Comparison of ENCODE assay signal across 15 cellular contexts in genomic region chr4:1239141-1239948, GRCh38. TPM values are rescaled to one million over a fixed set of nuclear protein-coding genes. Genes with fewer than 3 reads are reported as not detected.
DNase-seq lines count a peak whose midpoint lies in the region; ATAC-seq and TF ChIP-seq lines count a peak whose summit lies in the region.
"Had no signal": no experiment of that assay in that cellular context is flagged by ENCODE, and none has a peak within 500 bp of the region (broad histone marks: within the 10 kb centered on the region; RNA-seq: fewer than 3 reads in every experiment).

No MANE protein-coding gene starts in this region.

- H3K27me3 ChIP-seq in adrenal gland, result no peaks in the 10 kb centered on the region
- H3K27me3 ChIP-seq: gastroesophageal sphincter had no signal

- no peak overlapping the region for H3K4me3 Mint-ChIP-seq in activated T-cell treated with anti-CD3 and anti-CD28 coated beads, Interleukin-2, amount 50 U/mL, for 24 hours
- no peak overlapping the region for H3K4me3 Mint-ChIP-seq in stimulated activated effector memory CD8-positive, alpha-beta T cell treated with anti-CD3 and anti-CD28 coated beads, Interleukin-12 subunit alpha, Interleukin-12 subunit beta, amount 100 ng/mL, for 72 hours
- H3K4me3 Mint-ChIP-seq: activated T-helper 17 cell treated with anti-CD3 and anti-CD28 coated beads, Interleukin-2, amount 50 U/mL, for 72 hours had no signal

- intact Hi-C loops in adrenal gland (cut with DNase I), result no loop called here
- intact Hi-C loops in mucosa of descending colon (cut with DNase I, micrococcal nuclease), result no loop called here

- peaks cover 68% of the 10 kb centered on the region for H3K36me3 Mint-ChIP-seq in activated T-cell treated with anti-CD3 and anti-CD28 coated beads, Interleukin-2, amount 50 U/mL, for 24 hours (ENCODE audit: low read depth)
- peaks cover 43% of the 10 kb centered on the region for H3K36me3 Mint-ChIP-seq in stimulated activated effector memory CD8-positive, alpha-beta T cell treated with anti-CD3 and anti-CD28 coated beads, Interleukin-12 subunit alpha, Interleukin-12 subunit beta, amount 100 ng/mL, for 72 hours

- H3K36me3 ChIP-seq in adrenal gland (replicated peaks in 1 of 2) (peaks cover 0 to 47% of the 10 kb centered on the region in 2 donors), mucosa of descending colon (ENCODE audit: low read depth) (no peaks in the 10 kb centered on the region)

- H3K9me3 ChIP-seq in adrenal gland (replicated peaks in 1 of 3), result no peaks in the 10 kb centered on the region
- no peaks in the 10 kb centered on the region for H3K9me3 ChIP-seq in mucosa of descending colon
- H3K9me3 ChIP-seq: A549, gastroesophageal sphincter had no signal

- no peak for DNase-seq in activated T-cell treated with anti-CD3 and anti-CD28 coated beads, Interleukin-2, amount 50 U/mL, for 24 hours
- no peak for DNase-seq in activated T-cell treated with anti-CD3 and anti-CD28 coated beads, Interleukin-2, amount 50 U/mL, for 48 hours
- DNase-seq in adrenal gland, result peak in 6 of 7 donors; percentile 14 to 37 (median 28)
- peak in 2 of 3 donors; percentile 16 to 48 for DNase-seq in mucosa of descending colon
- DNase-seq in stimulated activated effector memory CD8-positive, alpha-beta T cell treated with anti-CD3 and anti-CD28 coated beads, Interleukin-12 subunit alpha, Interleukin-12 subunit beta, amount 100 ng/mL, for 72 hours (ENCODE audit: low spot score in 2 of 2), result no peak
- DNase-seq in GDM1 (lab: John Stamatoyannopoulos, UW), result no peak
- no peak for DNase-seq in hypothalamus (lab: John Stamatoyannopoulos, UW)
- DNase-seq: activated CD4-positive, alpha-beta T cell treated with anti-CD3 and anti-CD28 coated beads for 48 hours; NCI-H1417 treated with DMSO at 0.1 percent for 48 hours; NCI-H510A treated with DMSO at 0.1 percent for 48 hours; OCI-M1 had no signal

- H3K4me1 Mint-ChIP-seq in activated T-cell treated with anti-CD3 and anti-CD28 coated beads, Interleukin-2, amount 50 U/mL, for 24 hours (ENCODE audit: low read depth), result peaks cover 24% of the 10 kb centered on the region
- peaks cover 26% of the 10 kb centered on the region for H3K4me1 Mint-ChIP-seq in stimulated activated effector memory CD8-positive, alpha-beta T cell treated with anti-CD3 and anti-CD28 coated beads, Interleukin-12 subunit alpha, Interleukin-12 subunit beta, amount 100 ng/mL, for 72 hours

- TF ChIP-seq POLR2A in adrenal gland (IDR thresholded peaks at IDR 0.05), result no peak

- peaks cover 0 to 37% of the 10 kb centered on the region in 2 donors for H3K4me1 ChIP-seq in adrenal gland (replicated peaks in 1 of 2)
- H3K4me1 ChIP-seq in mucosa of descending colon (ENCODE audit: low read depth), result peaks cover 27% of the 10 kb centered on the region
- H3K4me1 ChIP-seq: A549 had no signal

- no peak for TF ChIP-seq CTCF in adrenal gland (IDR thresholded peaks at IDR 0.05)
- TF ChIP-seq CTCF in mucosa of descending colon (IDR thresholded peaks at IDR 0.05), result no peak

- 76 to 85% (median 82%) methylated on average over 25 to 42 of the region's 43 CpGs for WGBS in adrenal gland, 4 donors

- peak overlapping the region; percentile 33 for H3K27ac Mint-ChIP-seq in activated T-cell treated with anti-CD3 and anti-CD28 coated beads, Interleukin-2, amount 50 U/mL, for 24 hours
- H3K27ac Mint-ChIP-seq in stimulated activated effector memory CD8-positive, alpha-beta T cell treated with anti-CD3 and anti-CD28 coated beads, Interleukin-12 subunit alpha, Interleukin-12 subunit beta, amount 100 ng/mL, for 72 hours, result peak overlapping the region; percentile 58
- H3K27ac Mint-ChIP-seq: activated T-helper 17 cell treated with anti-CD3 and anti-CD28 coated beads, Interleukin-2, amount 50 U/mL, for 72 hours had no signal

- H3K27ac ChIP-seq in adrenal gland, result peak overlapping the region in 1 of 5 donors; percentile 26
- H3K27ac ChIP-seq: A549, gastroesophageal sphincter had no signal

- H3K4me3 ChIP-seq in adrenal gland (no peak overlapping the region), mucosa of descending colon (no peak overlapping the region)
- H3K4me3 ChIP-seq: A549, gastroesophageal sphincter had no signal

- ATAC-seq in mucosa of descending colon, result no peak
- no peak for ATAC-seq in stimulated activated effector memory CD8-positive, alpha-beta T cell treated with anti-CD3 and anti-CD28 coated beads, Interleukin-12 subunit alpha, Interleukin-12 subunit beta, amount 100 ng/mL, for 72 hours
- no peak for ATAC-seq in GM18498 (IDR thresholded peaks at IDR 0.05; ENCODE audit: unreplicated experiment)
- ATAC-seq: A549; activated T-helper 17 cell treated with anti-CD3 and anti-CD28 coated beads, Interleukin-2, amount 50 U/mL, for 72 hours; gastroesophageal sphincter had no signal

- no peaks in the 10 kb centered on the region for H3K9me3 Mint-ChIP-seq in activated T-cell treated with anti-CD3 and anti-CD28 coated beads, Interleukin-2, amount 50 U/mL, for 24 hours
- H3K9me3 Mint-ChIP-seq in stimulated activated effector memory CD8-positive, alpha-beta T cell treated with anti-CD3 and anti-CD28 coated beads, Interleukin-12 subunit alpha, Interleukin-12 subunit beta, amount 100 ng/mL, for 72 hours, result no peaks in the 10 kb centered on the region
- H3K9me3 Mint-ChIP-seq: activated T-helper 17 cell treated with anti-CD3 and anti-CD28 coated beads, Interleukin-2, amount 50 U/mL, for 72 hours had no signal

- H3K27me3 Mint-ChIP-seq in activated T-cell treated with anti-CD3 and anti-CD28 coated beads, Interleukin-2, amount 50 U/mL, for 24 hours, result no peaks in the 10 kb centered on the region
- H3K27me3 Mint-ChIP-seq: activated T-helper 17 cell treated with anti-CD3 and anti-CD28 coated beads, Interleukin-2, amount 50 U/mL, for 72 hours had no signal

RNA-seq across cellular contexts. Expression of gene CTBP1, which starts 9.6 kb away (rescaled TPM):
- total RNA-seq in adrenal gland, result 100 to 1,000 TPM; 143 to 293 (median 169) TPM
- polyA plus RNA-seq in adrenal gland, result 100 to 1,000 TPM in 2 of 3 donors, 10 to 100 TPM in 1; 45.7 to 172 (median 145) TPM
- 100 to 1,000 TPM; 151 to 188 (median 168) TPM for total RNA-seq in mucosa of descending colon

RNA-seq across cellular contexts. Expression of gene MAEA, which starts 50.3 kb away (rescaled TPM):
- total RNA-seq in adrenal gland (10 to 100 TPM; 60.2 to 96.8 (median 79.2) TPM), mucosa of descending colon (100 to 1,000 TPM in 1 of 3 donors, 10 to 100 TPM in 2; 75.5 to 112 (median 98.4) TPM)
- 100 to 1,000 TPM in 1 of 3 donors, 10 to 100 TPM in 2; 35.6 to 103 (median 70.3) TPM for polyA plus RNA-seq in adrenal gland

Comparison
In these comparisons a context has a peak if more than half of its experiments do, and no peak if none do; other contexts are left out.
1. DNase-seq: peak in adrenal gland (6 of 7) and mucosa of descending colon (2 of 3); none in activated T-cell treated with anti-CD3 and anti-CD28 coated beads, Interleukin-2, amount 50 U/mL, for 24 hours (single experiment), activated T-cell treated with anti-CD3 and anti-CD28 coated beads, Interleukin-2, amount 50 U/mL, for 48 hours (0 of 2), stimulated activated effector memory CD8-positive, alpha-beta T cell treated with anti-CD3 and anti-CD28 coated beads, Interleukin-12 subunit alpha, Interleukin-12 subunit beta, amount 100 ng/mL, for 72 hours (0 of 2), GDM1 (single experiment) and hypothalamus (0 of 51).